ENCODE assay signal across 1 cellular context in genomic region chr10:28530751-28531150, GRCh38.
TF ChIP-seq lines count a peak whose summit lies in the region.

No MANE protein-coding gene starts in this region.

TF ChIP-seq in HCT116, 20 proteins besides CTCF, POLR2A, EP300 and RAD21 (continued from another document):
- TF ChIP-seq REST (IDR thresholded peaks at IDR 0.05; ENCODE audit: low read depth), result no peak
- TF ChIP-seq ATF3 (IDR thresholded peaks at IDR 0.05), result no peak
- TF ChIP-seq EZH2phosphoT487 (IDR thresholded peaks at IDR 0.05; ENCODE audit: borderline replicate concordance), result no peak
- TF ChIP-seq ZBTB33 (IDR thresholded peaks at IDR 0.05; ENCODE audit: extremely low read depth, insufficient replicate concordance, low read length), result no peak
